ENCODE assay signal across 8 cellular contexts in the genomic region with DNA sequence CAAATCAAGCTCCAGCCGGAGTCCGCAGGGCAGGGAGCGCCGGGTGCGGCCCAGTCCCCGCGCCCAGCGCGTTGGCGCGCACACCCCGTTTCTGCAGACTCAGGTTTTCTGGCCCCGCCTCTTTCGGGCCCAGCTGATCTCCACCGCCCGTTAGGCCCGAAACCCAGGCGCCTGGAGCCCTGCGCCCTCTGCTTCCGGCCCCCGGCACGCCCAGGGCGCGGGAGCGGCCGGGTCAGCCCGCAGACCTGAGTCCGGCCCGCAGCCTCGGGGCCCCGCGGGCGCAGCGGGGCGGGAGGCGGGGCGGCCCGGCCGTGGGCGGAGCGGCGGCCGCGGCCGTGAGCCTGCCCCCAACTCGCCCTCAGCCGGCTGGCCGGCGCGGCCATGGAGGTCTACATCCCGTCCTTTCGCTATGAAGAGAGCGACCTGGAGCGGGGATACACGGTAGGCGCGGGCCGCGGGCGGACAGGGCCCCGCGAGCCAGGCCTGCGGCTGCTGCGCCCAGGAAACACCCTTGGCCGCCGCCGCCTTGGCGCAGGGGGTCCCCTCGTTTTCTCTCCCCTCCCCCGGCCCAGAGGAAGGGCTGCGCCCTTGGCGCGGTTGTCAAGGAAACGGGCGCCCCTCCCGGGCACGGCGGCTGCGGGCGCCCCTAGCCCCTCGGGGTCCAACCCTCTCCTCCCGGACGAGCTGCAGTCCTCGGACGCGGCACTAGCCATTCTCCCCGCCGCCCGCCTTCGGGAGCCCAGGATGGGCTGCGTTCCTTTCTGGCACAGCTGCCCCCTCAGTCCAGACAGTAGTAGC. TPM values are rescaled to one million over a fixed set of nuclear protein-coding genes. Genes with fewer than 3 reads are reported as not detected.
A peak's percentile ranks its signal among the peaks of the same experiment; 100 is the strongest.
DNase-seq lines count a peak whose midpoint lies in the region; ATAC-seq and TF ChIP-seq lines count a peak whose summit lies in the region.

A gene with protein sequence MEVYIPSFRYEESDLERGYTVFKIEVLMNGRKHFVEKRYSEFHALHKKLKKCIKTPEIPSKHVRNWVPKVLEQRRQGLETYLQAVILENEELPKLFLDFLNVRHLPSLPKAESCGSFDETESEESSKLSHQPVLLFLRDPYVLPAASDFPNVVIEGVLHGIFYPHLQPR (plus strand): TSS at position 361 of the 798 bp plus-strand sequence. CDS start 21 bp downstream, at position 382.

- under 1% methylated on average over 26 of the region's 91 CpGs for WGBS in right lobe of liver (ENCODE audit: insufficient coverage, low coverage, low lambda C conversion rate, missing lambda C conversion rate)

- intact Hi-C loops in right lobe of liver (cut with DNase I) = loop anchor here in 1 of 2 donors (10.0 kb wide), 1 partner anchor 71 kb away; a partner anchor contains a TSS

- POLR2A ChIA-PET in AG04449 (lab: Yijun Ruan, JAX) = interaction anchor here (1.0 to 1.2 kb wide), 2 partner anchors 69 to 71 kb away, joined by 3 to 4 read pairs; a partner anchor contains a TSS

- peak within 1 kb of the TSS; percentile 58 to 75 (median 63) for H3K27ac ChIP-seq in right lobe of liver

- TF ChIP-seq CTCF in AG04449 (IDR thresholded peaks at IDR 0.05; ENCODE audit: insufficient read depth, low read length, missing control alignments) (no peak), right lobe of liver (IDR thresholded peaks at IDR 0.05) (no peak)

- H3K36me3 ChIP-seq in right lobe of liver = no peaks in the 10 kb centered on the region

- H3K27me3 ChIP-seq in right lobe of liver = no peaks in the 10 kb centered on the region

- no peaks in the 10 kb centered on the region for H3K9me3 ChIP-seq in right lobe of liver

- peaks cover 0 to 11% (median 3%) of the 10 kb centered on the region in 4 donors for H3K4me1 ChIP-seq in right lobe of liver

- H3K4me3 ChIP-seq in AG04449 (ENCODE audit: low read depth, low read length) = peak within 1 kb of the TSS; percentile 74
- H3K4me3 ChIP-seq in right lobe of liver = peak within 1 kb of the TSS; percentile 90 to 95 (median 95)

- peak; percentile 87 for ATAC-seq in GM18867 (IDR thresholded peaks at IDR 0.05; ENCODE audit: unreplicated experiment)
- peak; percentile 77 for ATAC-seq in HG03066 (IDR thresholded peaks at IDR 0.05; ENCODE audit: low read depth, unreplicated experiment)
- peak; percentile 87 to 96 (median 92) for ATAC-seq in right lobe of liver

- DNase-seq in AG04449 (ENCODE audit: low read depth, low spot score) = no peak
- DNase-seq in NCI-H460 (ENCODE audit: extremely low read depth, low read depth) = peak; percentile 78
- peak; percentile 51 for DNase-seq in activated CD4-positive, alpha-beta T cell treated with anti-CD3 and anti-CD28 coated beads, Interleukin-2, amount 50 U/mL, for 4 hours
- peak; percentile 86 for DNase-seq in ecto neural progenitor cell (ENCODE audit: low spot score)
- peak; percentile 89 to 93 (median 92) for DNase-seq in right lobe of liver
- peak; percentile 65 for DNase-seq in stimulated activated CD4-positive, alpha-beta T cell treated with anti-CD3 and anti-CD28 coated beads, Interleukin-4, amount 100 ng/mL, for 1 hour

- CTCF ChIA-PET in AG04449 (lab: Yijun Ruan, JAX) = interaction anchor here (0.6 to 1.0 kb wide), 3 partner anchors 14 to 34 kb away, joined by 3 read pairs; no protein-coding TSS in a partner anchor

- TF ChIP-seq POLR2A in right lobe of liver (IDR thresholded peaks at IDR 0.05) = peak; percentile 77

RNA-seq across cellular contexts. Expression of the gene that starts here (rescaled TPM):
- total RNA-seq in NCI-H460 (2014; rRNA removed; shearing (Covaris generic)) = 29.6 and 32.3 TPM in 2 replicates
- polyA plus RNA-seq in NCI-H460 (2014; cell fraction: nucleus; rRNA removed) = 7.4 and 7.6 TPM in 2 replicates
- 10 to 100 TPM in 4 of 6 experiments, 1 to 10 TPM in 2; 6.2 to 23.7 (median 12.5) TPM for total RNA-seq in right lobe of liver
